In genomic region chr1:15526490-15527339, GRCh38 we compare ENCODE assay signal across 1 cellular context.
TF ChIP-seq lines count a peak whose summit lies in the region.

TSS of gene DNAJC16 (plus strand) at chr1:15526848. CDS start at chr1:15529106, 2,258 bp downstream.

TF ChIP-seq in K562, 482 proteins besides CTCF, POLR2A, EP300 and RAD21 (continued from another document and continues in another):
- TF ChIP-seq ZBTB33 (CRISPR knock-in tag; IDR thresholded peaks at IDR 0.05) (peak; percentile 55; the same call in 1 of the 2 replicates), GATAD2B (IDR thresholded peaks at IDR 0.05; ENCODE audit: borderline replicate concordance) (no peak), ARID4B (CRISPR knock-in tag; IDR thresholded peaks at IDR 0.05) (peak; percentile 98), ZNF212 (CRISPR knock-in tag; IDR thresholded peaks at IDR 0.05) (no peak), CTBP1 (IDR thresholded peaks at IDR 0.05; ENCODE audit: borderline replicate concordance) (peak; percentile 95), L3MBTL2 (IDR thresholded peaks at IDR 0.05) (peak; percentile 74), ATF1 (CRISPR knock-in tag; IDR thresholded peaks at IDR 0.05) (no peak; the same call in 1 of the 2 replicates), ATF1 (tag; IDR thresholded peaks at IDR 0.05) (peak; percentile 90), SMAD1 (IDR thresholded peaks at IDR 0.05; ENCODE audit: low read depth, low read length, partially characterized antibody) (peak; percentile 58), AFF1 (IDR thresholded peaks at IDR 0.05; ENCODE audit: low read depth in 1 of 2, partially characterized antibody in 2 of 2) (peak; percentile 68 to 77), REST (CRISPR knock-in tag; IDR thresholded peaks at IDR 0.05; ENCODE audit: low read depth) (0 out of 2 replicates have a peak, but pooled peaks have one; percentile 65), BCOR (IDR thresholded peaks at IDR 0.05) (peak; percentile 78), CHD4 (IDR thresholded peaks at IDR 0.05; ENCODE audit: insufficient read depth, insufficient replicate concordance, low read depth, low read length, poor library complexity, severe bottlenecking) (no peak), TEAD1 (CRISPR knock-in tag; IDR thresholded peaks at IDR 0.05) (peak; percentile 59 to 82; a peak in 2 of 4 replicates), PTRF (tag; IDR thresholded peaks at IDR 0.05) (no peak), RBBP5 (IDR thresholded peaks at IDR 0.05; ENCODE audit: borderline replicate concordance, insufficient read depth, low read length, poor library complexity, severe bottlenecking) (peak; percentile 97), ZFP36 (IDR thresholded peaks at IDR 0.05; ENCODE audit: low read depth, low read length, partially characterized antibody) (peak; percentile 11), HIVEP1 (CRISPR knock-in tag; IDR thresholded peaks at IDR 0.05) (0 out of 2 replicates have a peak, but pooled peaks have one; percentile 56), LCOR (CRISPR knock-in tag; IDR thresholded peaks at IDR 0.05) (peak; percentile 97), MBD2 (IDR thresholded peaks at IDR 0.05; ENCODE audit: borderline replicate concordance, low read depth) (peak; percentile 34; the same call in 1 of the 2 replicates), CBFB (CRISPR knock-in tag; IDR thresholded peaks at IDR 0.05) (peak; percentile 44; the same call in 1 of the 2 replicates), TFAM (CRISPR knock-in tag; conservative IDR thresholded peaks at IDR 0.05) (no peak), ZNF655 (CRISPR knock-in tag; IDR thresholded peaks at IDR 0.05) (no peak), KAT7 (CRISPR knock-in tag; IDR thresholded peaks at IDR 0.05; ENCODE audit: borderline replicate concordance) (0 out of 2 replicates have a peak, but pooled peaks have one; percentile 44), NKRF (IDR thresholded peaks at IDR 0.05; ENCODE audit: borderline replicate concordance) (peak; percentile 90), E2F3 (CRISPR knock-in tag; IDR thresholded peaks at IDR 0.05) (0 out of 2 replicates have a peak, but pooled peaks have one; percentile 31), USF1 (CRISPR knock-in tag; IDR thresholded peaks at IDR 0.05) (peak; percentile 100), ZBTB9 (CRISPR knock-in tag; IDR thresholded peaks at IDR 0.05) (peak; percentile 61; the same call in 1 of the 2 replicates), E4F1 (CRISPR knock-in tag; IDR thresholded peaks at IDR 0.05; ENCODE audit: borderline replicate concordance) (no peak), KLF1 (tag; IDR thresholded peaks at IDR 0.05) (peak; percentile 86), CREM (IDR thresholded peaks at IDR 0.05; ENCODE audit: low read depth) (peak; percentile 77)
